Comparison of ENCODE assay signal across 8 cellular contexts in the genomic region with DNA sequence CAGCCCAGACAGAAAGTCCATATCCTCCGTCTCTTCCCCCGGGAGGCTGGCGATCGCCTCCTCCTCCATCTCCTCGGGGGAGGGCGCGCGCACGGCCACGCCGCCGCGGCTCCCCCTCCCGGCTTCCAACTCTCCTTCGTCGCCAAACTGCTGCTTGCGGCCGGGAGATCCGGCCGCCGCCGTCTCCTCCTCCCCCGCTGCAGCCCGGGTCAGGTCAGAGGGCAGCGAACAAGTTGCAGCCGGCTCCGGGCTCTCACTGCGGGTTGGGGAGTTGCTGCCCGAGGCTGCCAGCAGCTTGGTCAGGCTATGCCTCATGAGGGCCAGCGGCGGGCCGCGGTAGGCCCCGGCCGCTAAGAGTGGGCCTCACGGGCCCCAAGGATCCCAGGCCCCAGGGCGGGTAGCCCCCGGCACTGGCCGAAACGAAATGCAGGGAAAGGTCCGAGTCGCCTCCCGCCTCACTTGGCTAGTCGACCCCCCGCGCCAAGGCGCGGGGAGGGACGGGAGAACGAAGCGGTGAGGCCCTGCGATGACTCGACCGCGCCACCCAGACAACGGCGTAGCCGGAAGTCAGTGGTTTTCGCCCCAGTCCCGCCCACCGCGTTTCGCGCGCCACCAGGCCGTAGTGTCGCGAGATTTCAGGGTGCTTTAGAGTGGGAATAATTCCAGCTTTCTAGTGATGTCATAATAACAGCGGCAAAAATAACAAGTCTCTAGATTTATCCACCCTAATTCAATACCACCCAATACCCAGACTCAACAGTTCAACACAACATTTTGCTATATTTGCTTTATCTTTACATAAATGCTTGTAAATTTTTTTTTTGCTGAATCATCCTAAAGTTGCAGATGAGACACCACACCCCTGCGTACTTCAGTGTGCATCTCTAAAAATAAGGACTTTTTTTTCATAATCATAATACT. TPM values are rescaled to one million over a fixed set of nuclear protein-coding genes. Genes with fewer than 3 reads are reported as not detected.
DNase-seq lines count a peak whose midpoint lies in the region; ATAC-seq and TF ChIP-seq lines count a peak whose summit lies in the region.

A gene with protein sequence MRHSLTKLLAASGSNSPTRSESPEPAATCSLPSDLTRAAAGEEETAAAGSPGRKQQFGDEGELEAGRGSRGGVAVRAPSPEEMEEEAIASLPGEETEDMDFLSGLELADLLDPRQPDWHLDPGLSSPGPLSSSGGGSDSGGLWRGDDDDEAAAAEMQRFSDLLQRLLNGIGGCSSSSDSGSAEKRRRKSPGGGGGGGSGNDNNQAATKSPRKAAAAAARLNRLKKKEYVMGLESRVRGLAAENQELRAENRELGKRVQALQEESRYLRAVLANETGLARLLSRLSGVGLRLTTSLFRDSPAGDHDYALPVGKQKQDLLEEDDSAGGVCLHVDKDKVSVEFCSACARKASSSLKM (minus strand): TSS at position 569 of the 921 bp plus-strand sequence. CDS start 254 bp downstream, at position 315.

- TSS peak; percentile 35 for BruUV-seq in PC-3 (replicated peaks; lab: Mats Ljungman, UMichigan)

- H3K4me2 ChIP-seq in PC-3 (ENCODE audit: low read length) = peak within 1 kb of the TSS; percentile 96

- peak within 1 kb of the TSS; percentile 98 for H3K4me3 ChIP-seq in PC-3 (ENCODE audit: low read length)

- CTCF ChIA-PET in PC-3 (lab: Charles Lee) = interaction anchor here (1.0 kb wide), 1 partner anchor 145 kb away, joined by 3 read pairs; no protein-coding TSS in a partner anchor

- H3K27ac ChIP-seq in PC-3 (ENCODE audit: low read length) = peak within 1 kb of the TSS; percentile 91
- peak within 1 kb of the TSS; percentile 83 for H3K27ac ChIP-seq in epithelial cell of prostate

- no peak for TF ChIP-seq CTCF in PC-3 (conservative IDR thresholded peaks at IDR 0.05; ENCODE audit: low read depth, low read length)

- peak; percentile 88 for ATAC-seq in GM21576 (IDR thresholded peaks at IDR 0.05; ENCODE audit: unreplicated experiment)
- ATAC-seq in PC-3 = peak; percentile 89

- H3K4me1 ChIP-seq in PC-3 (ENCODE audit: insufficient read depth, low read length) = peaks cover 24% of the 10 kb centered on the region

- POLR2A ChIA-PET in PC-3 (lab: Charles Lee; ENCODE audit: unreplicated experiment) = interaction anchor here (0.7 to 0.8 kb wide), 3 partner anchors 17 to 36 kb away, joined by 3 to 37 read pairs (median 5); partner anchors contain the start of genes TMEM126A and TMEM126B

- peak within 1 kb of the TSS; percentile 99 for H3K9ac ChIP-seq in PC-3 (ENCODE audit: low read length)

- intact Hi-C loops in PC-3 (cut with micrococcal nuclease) = loop anchor here (1.0 to 10.0 kb wide), 4 partner anchors 37 to 580 kb away; partner anchors contain the start of genes EED and TMEM126B

- H3K9me3 ChIP-seq in PC-3 (ENCODE audit: low read length) = no peaks in the 10 kb centered on the region

- TF ChIP-seq EP300 in Ishikawa (IDR thresholded peaks at IDR 0.05; ENCODE audit: borderline replicate concordance) = 0 out of 2 replicates have a peak, but pooled peaks have one; percentile 2

- peaks cover 52% of the 10 kb centered on the region for H3K79me2 ChIP-seq in PC-3 (ENCODE audit: low read length)

- DNase-seq in DMS114 treated with DMSO at 0.1 percent for 48 hours (lab: John Stamatoyannopoulos, UW; ENCODE audit: unreplicated experiment) = peak; percentile 84
- peak; percentile 98 for DNase-seq in PC-3
- peak; percentile 95 for DNase-seq in activated T-cell treated with anti-CD3 and anti-CD28 coated beads for 48 hours (ENCODE audit: low read depth)
- peak; percentile 68 for DNase-seq in epithelial cell of prostate (ENCODE audit: low read depth, low spot score)
- DNase-seq in mucosa of gallbladder (ENCODE audit: low spot score) = peak; percentile 96
- DNase-seq in stimulated activated CD8-positive, alpha-beta memory T cell treated with anti-CD3 and anti-CD28 coated beads, Interleukin-4, amount 100 ng/mL, for 4 hours (ENCODE audit: low read depth in 2 of 2, low spot score in 1 of 2) = peak; percentile 83 to 88

- peaks cover 34% of the 10 kb centered on the region for H3K36me3 ChIP-seq in PC-3 (ENCODE audit: low read depth, low read length)

- no peak for TF ChIP-seq RAD21 in Ishikawa (IDR thresholded peaks at IDR 0.05; ENCODE audit: low read depth)

- H4K20me1 ChIP-seq in PC-3 (ENCODE audit: low read length) = peaks cover 41% of the 10 kb centered on the region

- H3K9me2 ChIP-seq in PC-3 (replicated peaks; ENCODE audit: low read length) = no peaks in the 10 kb centered on the region

- no peaks in the 10 kb centered on the region for H3F3A ChIP-seq in PC-3 (ENCODE audit: low read length, unreplicated experiment)

- peak within 1 kb of the TSS; percentile 79 for H2AFZ ChIP-seq in PC-3 (ENCODE audit: low read length)

- no peaks in the 10 kb centered on the region for H3K27me3 ChIP-seq in PC-3 (ENCODE audit: low read length)

TF ChIP-seq in Ishikawa, 13 proteins besides CTCF, POLR2A, EP300 and RAD21:
- TF ChIP-seq EGR1 (IDR thresholded peaks at IDR 0.05) (0 out of 2 replicates have a peak, but pooled peaks have one; percentile 16), CEBPB (IDR thresholded peaks at IDR 0.05) (no peak), TCF12 (IDR thresholded peaks at IDR 0.05; ENCODE audit: low read depth) (peak; percentile 38; the same call in 1 of the 2 replicates), NFIC (IDR thresholded peaks at IDR 0.05) (no peak; the same call in 1 of the 2 replicates), YY1 (IDR thresholded peaks at IDR 0.05; ENCODE audit: low read depth) (peak; percentile 25; the same call in 1 of the 2 replicates), TAF1 (IDR thresholded peaks at IDR 0.05; ENCODE audit: low read depth) (peak; percentile 83), CREB1 (IDR thresholded peaks at IDR 0.05; ENCODE audit: low read depth) (peak; percentile 17; the same call in 1 of the 2 replicates)

RNA-seq across cellular contexts. Expression of the gene that starts here (rescaled TPM):
- total RNA-seq in PC-3 (2014; rRNA removed) = 75.0 and 114 TPM in 2 replicates
- 48.4 TPM for total RNA-seq in mucosa of gallbladder

Comparison
In these comparisons a context has a peak if more than half of its experiments do, and no peak if none do; other contexts are left out.
1. Peak in every context shown above with its lines: DNase-seq, ATAC-seq, H3K4me3 ChIP-seq and H3K27ac ChIP-seq.